11 cellular contexts compared by ENCODE assay signal in the genomic region with DNA sequence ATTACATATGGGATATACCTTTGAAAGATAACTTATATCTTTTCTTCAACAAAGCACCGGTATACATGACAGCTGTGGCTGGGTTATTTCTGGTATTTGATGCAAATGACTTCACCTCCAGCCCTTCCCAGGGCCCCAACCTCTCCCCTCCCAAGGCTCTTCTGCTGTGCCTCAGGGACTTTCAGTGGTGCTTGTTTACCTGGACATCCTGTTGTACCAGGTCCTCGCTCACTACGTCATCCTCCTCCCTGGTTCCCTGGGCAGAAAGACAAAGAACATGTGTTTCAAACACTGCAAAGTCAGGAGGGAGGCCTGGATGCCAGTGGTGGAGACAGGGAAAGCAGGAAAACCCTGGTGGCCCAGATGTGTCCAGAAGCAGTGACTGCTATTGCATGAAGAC.
A peak's percentile ranks its signal among the peaks of the same experiment; 100 is the strongest.
DNase-seq lines count a peak whose midpoint lies in the region; ATAC-seq and TF ChIP-seq lines count a peak whose summit lies in the region.
"Had no signal": no experiment of that assay in that cellular context is flagged by ENCODE, and none has a peak within 500 bp of the region (broad histone marks: within the 10 kb centered on the region; RNA-seq: fewer than 3 reads in every experiment).

No MANE protein-coding gene starts in this region.

- no peaks in the 10 kb centered on the region for H3K9me3 Mint-ChIP-seq in stimulated activated naive CD8-positive, alpha-beta T cell treated with anti-CD3 and anti-CD28 coated beads, Interleukin-15, Interleukin-2, amounts not matched to agents 100 ng/mL and 50 ng/mL, for 24 hours
- H3K9me3 Mint-ChIP-seq: nephron had no signal

- H3K9ac ChIP-seq in SU-DHL-6 (ENCODE audit: low read length): peak overlapping the region; percentile 4; the same call in 1 of the 2 replicates

- no peaks in the 10 kb centered on the region for H3K27me3 ChIP-seq in SU-DHL-6 (ENCODE audit: low read length)

- H3F3A ChIP-seq in SU-DHL-6 (ENCODE audit: insufficient read depth): no peaks in the 10 kb centered on the region

- no peak overlapping the region for H3K4me3 ChIP-seq in SU-DHL-6 (ENCODE audit: insufficient read depth, low read length, poor library complexity, severe bottlenecking)

- H3K79me2 ChIP-seq in SU-DHL-6 (ENCODE audit: insufficient read depth, low read length): no peaks in the 10 kb centered on the region

- peaks cover 69% of the 10 kb centered on the region for H3K4me1 Mint-ChIP-seq in stimulated activated naive CD8-positive, alpha-beta T cell treated with anti-CD3 and anti-CD28 coated beads, Interleukin-15, Interleukin-2, amounts not matched to agents 100 ng/mL and 50 ng/mL, for 24 hours (ENCODE audit: low read depth)
- H3K4me1 Mint-ChIP-seq: nephron had no signal

- ATAC-seq in stimulated activated naive CD8-positive, alpha-beta T cell treated with anti-CD3 and anti-CD28 coated beads, Interleukin-15, Interleukin-2, amounts not matched to agents 100 U/mL and 50 U/mL, for 24 hours: no peak
- peak; percentile 67 for ATAC-seq in HG02759 (IDR thresholded peaks at IDR 0.05; ENCODE audit: unreplicated experiment)

- peaks cover 89% of the 10 kb centered on the region for H3K36me3 Mint-ChIP-seq in stimulated activated naive CD8-positive, alpha-beta T cell treated with anti-CD3 and anti-CD28 coated beads, Interleukin-15, Interleukin-2, amounts not matched to agents 100 ng/mL and 50 ng/mL, for 24 hours (ENCODE audit: low read depth)

- H3K4me3 Mint-ChIP-seq in stimulated activated naive CD8-positive, alpha-beta T cell treated with anti-CD3 and anti-CD28 coated beads, Interleukin-15, Interleukin-2, amounts not matched to agents 100 ng/mL and 50 ng/mL, for 24 hours: no peak overlapping the region
- H3K4me3 Mint-ChIP-seq: nephron had no signal

- no peak overlapping the region for H2AFZ ChIP-seq in SU-DHL-6 (ENCODE audit: low read depth, low read length, severe bottlenecking)

- H3K27me3 Mint-ChIP-seq in stimulated activated naive CD8-positive, alpha-beta T cell treated with anti-CD3 and anti-CD28 coated beads, Interleukin-15, Interleukin-2, amounts not matched to agents 100 ng/mL and 50 ng/mL, for 24 hours: no peaks in the 10 kb centered on the region

- DNase-seq in stimulated activated naive CD8-positive, alpha-beta T cell treated with anti-CD3 and anti-CD28 coated beads, Interleukin-15, Interleukin-2, amounts not matched to agents 100 U/mL and 50 U/mL, for 24 hours: no peak
- no peak for DNase-seq in SKM-1 (lab: John Stamatoyannopoulos, UW; ENCODE audit: unreplicated experiment)
- DNase-seq in hepatic stellate cell (ENCODE audit: low spot score): no peak
- no peak for DNase-seq in NOMO-1 (lab: John Stamatoyannopoulos, UW; ENCODE audit: unreplicated experiment in 2 of 2)
- no peak for DNase-seq in CD1c-positive myeloid dendritic cell (ENCODE audit: extremely low spot score)
- DNase-seq: COR-L47, NCI-H1694 had no signal

- no peaks in the 10 kb centered on the region for H3K36me3 ChIP-seq in SU-DHL-6 (ENCODE audit: low read length)

- TF ChIP-seq CTCF in SU-DHL-6 (IDR thresholded peaks at IDR 0.05; ENCODE audit: insufficient read depth, low read length, poor library complexity, severe bottlenecking): no peak

- peak overlapping the region; percentile 32 for H3K4me2 ChIP-seq in SU-DHL-6 (ENCODE audit: low read depth, low read length, poor library complexity, severe bottlenecking)

- no peaks in the 10 kb centered on the region for H4K20me1 ChIP-seq in SU-DHL-6 (ENCODE audit: low read depth, low read length)

- no peaks in the 10 kb centered on the region for H3K9me2 ChIP-seq in SU-DHL-6 (replicated peaks; ENCODE audit: insufficient read depth, low read length)

- no peak overlapping the region for H3K27ac ChIP-seq in SU-DHL-6 (ENCODE audit: low read depth, low read length)

- no peaks in the 10 kb centered on the region for H3K9me3 ChIP-seq in SU-DHL-6 (ENCODE audit: insufficient read depth, low read length)

- peak overlapping the region; percentile 34 for H3K27ac Mint-ChIP-seq in stimulated activated naive CD8-positive, alpha-beta T cell treated with anti-CD3 and anti-CD28 coated beads, Interleukin-15, Interleukin-2, amounts not matched to agents 100 ng/mL and 50 ng/mL, for 24 hours
- H3K27ac Mint-ChIP-seq: nephron had no signal
